ENCODE assay signal across 8 cellular contexts in the genomic region with DNA sequence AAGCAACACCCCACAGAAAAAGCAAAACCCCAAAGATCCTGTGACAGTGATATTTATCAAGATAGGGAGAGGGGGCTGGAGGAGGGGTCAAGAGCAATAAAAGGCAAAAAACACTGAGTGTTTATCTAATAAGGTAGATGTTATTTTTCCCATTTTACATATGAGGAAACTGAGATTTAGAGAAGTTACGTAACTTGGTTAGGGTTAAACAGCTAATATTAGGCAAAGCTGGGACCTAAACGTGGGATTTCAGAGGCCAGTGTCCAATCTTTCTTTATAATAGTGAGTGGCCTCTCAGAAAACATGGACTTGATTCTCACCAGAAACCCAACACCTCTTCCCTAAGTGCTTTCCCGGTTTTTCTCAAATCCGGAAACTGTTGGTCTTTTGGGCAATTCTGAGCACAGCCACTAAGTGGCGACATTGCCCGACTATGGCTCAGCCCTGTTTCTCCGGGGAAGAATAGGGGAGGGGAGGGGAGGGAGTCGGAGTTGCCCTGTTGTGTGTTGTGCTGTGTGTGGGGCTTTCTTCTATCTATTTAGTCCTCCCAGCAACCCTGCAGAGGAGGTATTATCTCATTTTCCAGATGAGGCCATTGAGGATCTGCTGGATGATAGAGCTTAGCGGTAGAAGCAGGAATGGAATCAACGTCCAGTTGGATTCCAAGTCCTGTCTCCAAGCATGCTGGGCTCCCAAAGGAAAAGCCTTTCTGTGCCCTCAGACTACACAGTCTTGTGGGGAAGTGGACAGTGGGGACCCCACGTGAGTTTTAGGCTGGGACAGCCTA. TPM values are rescaled to one million over a fixed set of nuclear protein-coding genes. Genes with fewer than 3 reads are reported as not detected.
DNase-seq lines count a peak whose midpoint lies in the region; TF ChIP-seq lines count a peak whose summit lies in the region.
"Not testable (repeated sequence)": the region's sequence is repeated elsewhere in the genome, so short reads cannot be mapped to it uniquely, and the experiment has no call there.

No MANE protein-coding gene starts in this region.

- in situ Hi-C loops in SK-MEL-5 (cut with HindIII; ENCODE audit: low pct_unique_long_range_greater_than_20kb, low sequenced_read_pairs) = not testable (repeated sequence)

- not testable (repeated sequence) for H3K27ac Mint-ChIP-seq in type B pancreatic cell

- not testable (repeated sequence) for H3K36me3 ChIP-seq in cardiac muscle cell

- peak; percentile 29 for TF ChIP-seq CTCF in cardiac fibroblast (IDR thresholded peaks at IDR 0.05; ENCODE audit: low read depth, low read length)
- peak; percentile 37 for TF ChIP-seq CTCF in cardiac muscle cell (IDR thresholded peaks at IDR 0.05; ENCODE audit: low read depth, low read length)
- TF ChIP-seq CTCF in type B pancreatic cell (conservative IDR thresholded peaks at IDR 0.05) = peak; percentile 70

- CTCF ChIA-PET in HEK293T (lab: Yijun Ruan, JAX) = interaction anchor here (0.8 to 2.2 kb wide), 4 partner anchors 10 to 299 kb away, joined by 3 to 9 read pairs (median 4); no protein-coding TSS in a partner anchor

- not testable (repeated sequence) for H3K27me3 Mint-ChIP-seq in type B pancreatic cell

- not testable (repeated sequence) for H3K27ac ChIP-seq in cardiac muscle cell

- H3K4me1 Mint-ChIP-seq in type B pancreatic cell (ENCODE audit: unreplicated experiment) = peaks cover 19% of the 10 kb centered on the region

- H3K4me3 Mint-ChIP-seq in type B pancreatic cell = not testable (repeated sequence)

- H3K36me3 Mint-ChIP-seq in type B pancreatic cell = not testable (repeated sequence)

- not testable (repeated sequence) for H3K9me3 ChIP-seq in cardiac muscle cell (ENCODE audit: low read depth)

- not testable (repeated sequence) for H3K9me3 Mint-ChIP-seq in type B pancreatic cell

- DNase-seq in DMS 273 (lab: John Stamatoyannopoulos, UW; ENCODE audit: unreplicated experiment) = peak; percentile 54
- not testable (repeated sequence) for DNase-seq in HEK293T (ENCODE audit: extremely low spot score); type B pancreatic cell (ENCODE audit: extremely low spot score, unreplicated experiment)
- peak; percentile 36 for DNase-seq in NCI-H2107 treated with DMSO at 0.1 percent for 48 hours (lab: John Stamatoyannopoulos, UW; ENCODE audit: unreplicated experiment)
- peak; percentile 42 for DNase-seq in SK-MEL-5 (ENCODE audit: low read depth, low spot score)
- DNase-seq in cardiac fibroblast (ENCODE audit: low read depth in 2 of 2) = peak; percentile 7 to 12
- peak; percentile 22 to 24 for DNase-seq in cardiac muscle cell (ENCODE audit: low read depth in 1 of 2, low spot score in 1 of 2)
- DNase-seq in midbrain (lab: John Stamatoyannopoulos, UW) = peak; percentile 0

- H3K27me3 ChIP-seq in cardiac muscle cell = not testable (repeated sequence)

- POLR2A ChIA-PET in HEK293T (lab: Yijun Ruan, JAX) = not testable (repeated sequence)

- not testable (repeated sequence) for H3K4me3 ChIP-seq in cardiac fibroblast (replicated peaks in 1 of 2; ENCODE audit: low read depth in 2 of 2, low read length in 2 of 2); cardiac muscle cell

- H3K4me1 ChIP-seq in cardiac muscle cell (ENCODE audit: low read depth) = not testable (repeated sequence)

TF ChIP-seq in HEK293T, 16 proteins besides CTCF, POLR2A, EP300 and RAD21:
- peak; percentile 13; the same call in 1 of the 2 replicates for TF ChIP-seq CTBP1 (IDR thresholded peaks at IDR 0.05; ENCODE audit: borderline replicate concordance)

RNA-seq across cellular contexts. Expression of a gene that starts 58.7 kb away (rescaled TPM):
- 22.6 and 24.0 TPM in 2 replicates for total RNA-seq in SK-MEL-5 (2014; rRNA removed; shearing (Covaris generic))
- 15.4 and 20.7 TPM in 2 replicates for polyA plus RNA-seq in SK-MEL-5 (2015; cell fraction: cytosol; rRNA removed)
- 21.9 and 22.0 TPM in 2 replicates for polyA plus RNA-seq in SK-MEL-5 (2015; cell fraction: nucleus; rRNA removed)
- 10.6 and 21.0 TPM in 2 replicates for total RNA-seq in cardiac muscle cell
- polyA plus RNA-seq in cardiac muscle cell = 5.6 and 9.9 TPM in 2 replicates
- total RNA-seq in type B pancreatic cell (ENCODE audit: low replicate concordance) = 41.0 and 90.4 TPM in 2 replicates
